In genomic region chr12:88062464-88062863, GRCh38 we compare ENCODE assay signal across 15 cellular contexts. TPM values are rescaled to one million over a fixed set of nuclear protein-coding genes. Genes with fewer than 3 reads are reported as not detected.
A peak's percentile ranks its signal among the peaks of the same experiment; 100 is the strongest.
DNase-seq lines count a peak whose midpoint lies in the region; ATAC-seq lines count a peak whose summit lies in the region.
"Had no signal": no experiment of that assay in that cellular context is flagged by ENCODE, and none has a peak within 500 bp of the region (broad histone marks: within the 10 kb centered on the region; RNA-seq: fewer than 3 reads in every experiment).

No MANE protein-coding gene starts in this region.

- H3K4me1 Mint-ChIP-seq in activated CD4-positive, alpha-beta memory T cell treated with anti-CD3 and anti-CD28 coated beads, Interleukin-2, amount 10 ng/mL, durations not matched to agents 7 days and 5 days = peaks cover 13% of the 10 kb centered on the region

- no peak overlapping the region for H3K4me3 Mint-ChIP-seq in activated CD4-positive, alpha-beta memory T cell treated with anti-CD3 and anti-CD28 coated beads, Interleukin-2, amount 10 ng/mL, durations not matched to agents 7 days and 5 days
- H3K4me3 Mint-ChIP-seq: activated CD4-positive, alpha-beta T cell treated with anti-CD3 and anti-CD28 coated beads for 36 hours had no signal

- no peaks in the 10 kb centered on the region for H3K27me3 Mint-ChIP-seq in activated CD4-positive, alpha-beta memory T cell treated with anti-CD3 and anti-CD28 coated beads, Interleukin-2, amount 10 ng/mL, durations not matched to agents 7 days and 5 days
- H3K27me3 Mint-ChIP-seq: activated CD4-positive, alpha-beta T cell treated with anti-CD3 and anti-CD28 coated beads for 36 hours; IgD-negative memory B cell had no signal

- DNase-seq in GF-D8 (lab: John Stamatoyannopoulos, UW) (peak; percentile 24), T1000 (lab: John Stamatoyannopoulos, UW) (no peak), SW 1271 (lab: John Stamatoyannopoulos, UW) (no peak)
- DNase-seq in activated CD4-positive, alpha-beta memory T cell treated with anti-CD3 and anti-CD28 coated beads, Interleukin-2, amount 10 ng/mL, durations not matched to agents 7 days and 5 days = no peak
- no peak for DNase-seq in stimulated activated CD4-positive, alpha-beta T cell treated with anti-CD3 and anti-CD28 coated beads, Interleukin-4, amount 100 ng/mL, for 1 hour
- DNase-seq: activated CD4-positive, alpha-beta T cell treated with anti-CD3 and anti-CD28 coated beads for 36 hours; activated naive CD4-positive, alpha-beta T cell treated with Interleukin-2 at 50 U/mL for 16 hours; DMS79; left cardiac atrium had no signal

- CTCF ChIA-PET in activated CD4-positive, alpha-beta memory T cell treated with anti-CD3 and anti-CD28 coated beads, Interleukin-2, amount 10 ng/mL, durations not matched to agents 7 days and 5 days (lab: Charles Lee) = no interaction called here

- H3K27ac Mint-ChIP-seq in activated CD4-positive, alpha-beta memory T cell treated with anti-CD3 and anti-CD28 coated beads, Interleukin-2, amount 10 ng/mL, durations not matched to agents 7 days and 5 days = no peak overlapping the region
- H3K27ac Mint-ChIP-seq: activated CD4-positive, alpha-beta T cell treated with anti-CD3 and anti-CD28 coated beads for 36 hours had no signal

- POLR2A ChIA-PET in activated CD4-positive, alpha-beta memory T cell treated with anti-CD3 and anti-CD28 coated beads, Interleukin-2, amount 10 ng/mL, durations not matched to agents 7 days and 5 days (lab: Charles Lee) = no interaction called here

- H3K36me3 Mint-ChIP-seq in activated CD4-positive, alpha-beta memory T cell treated with anti-CD3 and anti-CD28 coated beads, Interleukin-2, amount 10 ng/mL, durations not matched to agents 7 days and 5 days (ENCODE audit: low read depth) = peaks cover 18% of the 10 kb centered on the region

- ATAC-seq in GM19043 (IDR thresholded peaks at IDR 0.05; ENCODE audit: low read depth, unreplicated experiment) (peak; percentile 52), HG02678 (IDR thresholded peaks at IDR 0.05; ENCODE audit: unreplicated experiment) (peak; percentile 74), HG03442 (IDR thresholded peaks at IDR 0.05; ENCODE audit: unreplicated experiment) (peak; percentile 54)
- ATAC-seq: activated CD4-positive, alpha-beta T cell treated with anti-CD3 and anti-CD28 coated beads for 36 hours; left cardiac atrium had no signal

- no peaks in the 10 kb centered on the region for H3K9me3 Mint-ChIP-seq in activated CD4-positive, alpha-beta memory T cell treated with anti-CD3 and anti-CD28 coated beads, Interleukin-2, amount 10 ng/mL, durations not matched to agents 7 days and 5 days
- H3K9me3 Mint-ChIP-seq: IgD-negative memory B cell had no signal

RNA-seq across cellular contexts. Expression of gene C12orf50, which starts 33.3 kb away (rescaled TPM):
- total RNA-seq in activated CD4-positive, alpha-beta memory T cell treated with anti-CD3 and anti-CD28 coated beads, Interleukin-2, amount 10 ng/mL, durations not matched to agents 7 days and 5 days = not detected
- total RNA-seq: fibroblast of villous mesenchyme, left cardiac atrium, subcutaneous adipose tissue had no signal
